ENCODE assay signal across 9 cellular contexts in the genomic region with DNA sequence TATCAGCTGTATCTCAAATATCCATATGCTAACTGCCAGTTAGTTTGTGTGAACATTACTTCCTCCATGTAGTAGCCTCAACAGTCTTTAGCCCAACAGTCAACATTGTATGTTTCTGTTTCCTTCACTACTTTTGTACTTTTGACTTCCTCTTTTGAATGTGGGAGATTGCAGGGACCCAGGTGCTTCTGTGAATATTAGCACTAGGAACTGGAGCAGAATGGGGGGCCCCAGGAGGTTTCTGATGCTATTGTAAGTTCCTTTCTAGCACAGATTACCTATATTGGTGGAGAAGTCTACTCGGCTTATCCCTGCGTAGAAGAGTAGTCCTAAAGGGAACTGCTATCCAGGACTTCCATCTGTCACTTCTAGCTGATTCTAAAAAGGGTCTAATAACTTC. TPM values are rescaled to one million over a fixed set of nuclear protein-coding genes. Genes with fewer than 3 reads are reported as not detected.
DNase-seq lines count a peak whose midpoint lies in the region; ATAC-seq and TF ChIP-seq lines count a peak whose summit lies in the region.
"Had no signal": no experiment of that assay in that cellular context is flagged by ENCODE, and none has a peak within 500 bp of the region (broad histone marks: within the 10 kb centered on the region; RNA-seq: fewer than 3 reads in every experiment).

No MANE protein-coding gene starts in this region.

- H3K4me1 ChIP-seq in ACC112 (ENCODE audit: control insufficient read depth, insufficient read depth, low read length, unreplicated experiment) = peaks cover 18% of the 10 kb centered on the region
- peaks cover 5 to 39% (median 19%) of the 10 kb centered on the region in 4 donors for H3K4me1 ChIP-seq in stomach
- H3K4me1 ChIP-seq in thyroid gland = peaks cover 0 to 3% of the 10 kb centered on the region in 2 donors

- TF ChIP-seq POLR2A in stomach (IDR thresholded peaks at IDR 0.05) (no peak), thyroid gland (IDR thresholded peaks at IDR 0.05) (no peak)

- peaks cover 58% of the 10 kb centered on the region for H3K4me1 Mint-ChIP-seq in activated CD8-positive, alpha-beta T cell treated with anti-CD3 and anti-CD28 coated beads, Interleukin-2, amount 10 ng/mL, durations not matched to agents 7 days and 5 days (ENCODE audit: low read depth)

- H2AFZ ChIP-seq in ACC112 (ENCODE audit: low read length, unreplicated experiment) = peak overlapping the region; percentile 3

- no peak overlapping the region for H3K27ac ChIP-seq in ACC112 (ENCODE audit: low read depth, low read length)
- peak overlapping the region; percentile 79 to 90 (median 83) for H3K27ac ChIP-seq in stomach
- H3K27ac ChIP-seq in thyroid gland = no peak overlapping the region

- no peaks in the 10 kb centered on the region for H3K9me3 ChIP-seq in stomach
- no peaks in the 10 kb centered on the region for H3K9me3 ChIP-seq in thyroid gland

- peak overlapping the region; percentile 89 for H3K4me3 Mint-ChIP-seq in activated CD8-positive, alpha-beta T cell treated with anti-CD3 and anti-CD28 coated beads, Interleukin-2, amount 10 ng/mL, durations not matched to agents 7 days and 5 days

- TF ChIP-seq CTCF in stomach (IDR thresholded peaks at IDR 0.05) (no peak), thyroid gland (IDR thresholded peaks at IDR 0.05) (no peak)

- no peak for TF ChIP-seq EP300 in stomach (IDR thresholded peaks at IDR 0.05)

- peak; percentile 46 for DNase-seq in activated CD8-positive, alpha-beta T cell treated with anti-CD3 and anti-CD28 coated beads, Interleukin-2, amount 10 ng/mL, durations not matched to agents 7 days and 5 days
- no peak for DNase-seq in stomach
- DNase-seq in activated CD4-positive, CD25-positive, alpha-beta regulatory T cell treated with anti-CD3 and anti-CD28 coated beads, Interleukin-2, amount 50 U/mL, for 72 hours = no peak
- DNase-seq in NCI-H446 treated with DMSO at 0.1 percent for 48 hours (lab: John Stamatoyannopoulos, UW) = no peak
- no peak for DNase-seq in thyroid gland

- H3K9me3 Mint-ChIP-seq in activated CD8-positive, alpha-beta T cell treated with anti-CD3 and anti-CD28 coated beads, Interleukin-2, amount 10 ng/mL, durations not matched to agents 7 days and 5 days (ENCODE audit: insufficient read depth) = no peaks in the 10 kb centered on the region

- H3K27ac Mint-ChIP-seq in activated CD8-positive, alpha-beta T cell treated with anti-CD3 and anti-CD28 coated beads, Interleukin-2, amount 10 ng/mL, durations not matched to agents 7 days and 5 days = peak overlapping the region; percentile 93

- no peaks in the 10 kb centered on the region for H3K79me2 ChIP-seq in ACC112 (ENCODE audit: control insufficient read depth, insufficient read depth, low read length, unreplicated experiment)

- intact Hi-C loops in stomach (cut with DNase I; ENCODE audit: low total_unique reads) = no loop called here
- intact Hi-C loops in thyroid gland (cut with DNase I) = no loop called here

- CTCF ChIA-PET in activated CD8-positive, alpha-beta T cell treated with anti-CD3 and anti-CD28 coated beads, Interleukin-2, amount 10 ng/mL, durations not matched to agents 7 days and 5 days (lab: Charles Lee) = interaction anchor here (1.1 to 5.9 kb wide), 15 partner anchors 14 to 172 kb away, joined by 3 to 47 read pairs (median 7); a partner anchor contains a TSS

- POLR2A ChIA-PET in activated CD8-positive, alpha-beta T cell treated with anti-CD3 and anti-CD28 coated beads, Interleukin-2, amount 10 ng/mL, durations not matched to agents 7 days and 5 days (lab: Charles Lee) = interaction anchor here (0.6 to 2.4 kb wide), 8 partner anchors 13 to 139 kb away, joined by 3 to 21 read pairs (median 4); a partner anchor contains a TSS

- H3K27me3 ChIP-seq in ACC112 (ENCODE audit: insufficient read depth, low read length) (no peaks in the 10 kb centered on the region), stomach (peaks cover 0 to 4% (median 0%) of the 10 kb centered on the region in 3 donors), thyroid gland (no peaks in the 10 kb centered on the region)

- ATAC-seq in GM18873 (IDR thresholded peaks at IDR 0.05; ENCODE audit: low FRiP score, unreplicated experiment) (peak; percentile 37), HG03378 (IDR thresholded peaks at IDR 0.05; ENCODE audit: unreplicated experiment) (peak; percentile 37)
- no peak for ATAC-seq in activated CD8-positive, alpha-beta T cell treated with anti-CD3 and anti-CD28 coated beads, Interleukin-2, amount 10 ng/mL, durations not matched to agents 7 days and 5 days

- peaks cover 54% of the 10 kb centered on the region for H3K36me3 Mint-ChIP-seq in activated CD8-positive, alpha-beta T cell treated with anti-CD3 and anti-CD28 coated beads, Interleukin-2, amount 10 ng/mL, durations not matched to agents 7 days and 5 days (ENCODE audit: low read depth)

- no peaks in the 10 kb centered on the region for H3K27me3 Mint-ChIP-seq in activated CD8-positive, alpha-beta T cell treated with anti-CD3 and anti-CD28 coated beads, Interleukin-2, amount 10 ng/mL, durations not matched to agents 7 days and 5 days (ENCODE audit: low read depth)

- H3K4me3 ChIP-seq in ACC112 (ENCODE audit: low read depth, low read length) (no peak overlapping the region), stomach (peak overlapping the region in 3 of 4 donors; percentile 35 to 41 (median 38)), thyroid gland (replicated peaks in 1 of 3) (no peak overlapping the region)

- 32 to 53% (median 47%) methylated on average over 2 of the region's 2 CpGs for WGBS in stomach, 5 donors
- WGBS in thyroid gland, 2 donors = 76 to 86% methylated on average over 2 of the region's 2 CpGs

- H3K36me3 ChIP-seq in ACC112 (ENCODE audit: insufficient read depth, low read length) (no peaks in the 10 kb centered on the region), stomach (no peaks in the 10 kb centered on the region), thyroid gland (no peaks in the 10 kb centered on the region)

RNA-seq across cellular contexts. Expression of a gene that starts 2.3 kb away (rescaled TPM):
- total RNA-seq in activated CD8-positive, alpha-beta T cell treated with anti-CD3 and anti-CD28 coated beads, Interleukin-2, amount 10 ng/mL, durations not matched to agents 7 days and 5 days = 100 to 1,000 TPM; 193 to 198 TPM
- total RNA-seq in stomach = 100 to 1,000 TPM in 1 of 5 donors, 10 to 100 TPM in 4; 10.5 to 265 (median 24.9) TPM
- polyA plus RNA-seq in stomach = 100 to 1,000 TPM in 1 of 3 donors, 10 to 100 TPM in 2; 46.9 to 372 (median 47.6) TPM
- total RNA-seq in thyroid gland = 1 to 10 TPM in 3 of 4 donors, under 1 TPM in 1; 0.44 to 3.7 (median 2.0) TPM
- polyA plus RNA-seq: neural cell had no signal

Comparison
In these comparisons a context has a peak if more than half of its experiments do, and no peak if none do; other contexts are left out.
1. H3K27ac ChIP-seq: peak in stomach (5 of 5); none in ACC112 (single experiment) and thyroid gland (0 of 3).
2. H3K4me3 ChIP-seq: peak in stomach (3 of 4); none in ACC112 (single experiment) and thyroid gland (0 of 3).